Comparison of ENCODE assay signal across 9 cellular contexts in genomic region chrX:100995469-100995868, GRCh38. TPM values are rescaled to one million over a fixed set of nuclear protein-coding genes. Genes with fewer than 3 reads are reported as not detected.
DNase-seq lines count a peak whose midpoint lies in the region; TF ChIP-seq lines count a peak whose summit lies in the region.
"Had no signal": no experiment of that assay in that cellular context is flagged by ENCODE, and none has a peak within 500 bp of the region (broad histone marks: within the 10 kb centered on the region; RNA-seq: fewer than 3 reads in every experiment).

No MANE protein-coding gene starts in this region.

- no peak overlapping the region for H3K23ac ChIP-seq in mesendoderm (ENCODE audit: low read length)

- H3K9me3 ChIP-seq in adipocyte (ENCODE audit: control insufficient read depth, low read length), result peaks cover 12% of the 10 kb centered on the region

- H3K27ac ChIP-seq in mesendoderm (ENCODE audit: low read depth, low read length), result no peak overlapping the region

- H3K36me3 Mint-ChIP-seq in Calu3 (ENCODE audit: insufficient read depth, unreplicated experiment), result no peaks in the 10 kb centered on the region

- intact Hi-C loops in cardiac septum (cut with DNase I), result no loop called here
- intact Hi-C loops in Calu3 (cut with micrococcal nuclease; ENCODE audit: unreplicated experiment), result loop anchor here (10.0 kb wide), 1 partner anchor 101 kb away; no protein-coding TSS in a partner anchor

- no peaks in the 10 kb centered on the region for H3K79me2 ChIP-seq in mesendoderm (ENCODE audit: control insufficient read depth, insufficient read depth, low read length)

- H3K9me3 Mint-ChIP-seq in Calu3 (ENCODE audit: low read depth, unreplicated experiment), result no peaks in the 10 kb centered on the region

- no peak overlapping the region for H3K18ac ChIP-seq in mesendoderm (ENCODE audit: low read length)

- no CpG with 5 or more reads among the region's 5 CpGs for whole genome bisulfite sequencing in mesendoderm (ENCODE audit: extremely low coverage, insufficient coverage, low lambda C conversion rate)

- H3K27me3 ChIP-seq in adipocyte (replicated peaks; ENCODE audit: control insufficient read depth, insufficient read depth, low read length), result no peaks in the 10 kb centered on the region
- no peaks in the 10 kb centered on the region for H3K27me3 ChIP-seq in mesendoderm (ENCODE audit: insufficient read depth, low read length, poor library complexity)

- H3K4ac ChIP-seq in mesendoderm (ENCODE audit: low read depth, low read length), result peak overlapping the region; percentile 36

- H3K27ac Mint-ChIP-seq in Calu3 (ENCODE audit: unreplicated experiment), result no peak overlapping the region

- DNase-seq in AG08395 (ENCODE audit: low spot score) (peak; percentile 60), HK-2 (ENCODE audit: unreplicated experiment) (peak; percentile 52), adipocyte (ENCODE audit: low read depth) (peak; percentile 35), mesendoderm (no peak), cardiac septum (ENCODE audit: low spot score) (no peak), NCI-H1417 (lab: John Stamatoyannopoulos, UW) (no peak), cerebellar nuclear complex (lab: John Stamatoyannopoulos, UW) (no peak), Calu3 (no peak)

- no peak overlapping the region for H4K5ac ChIP-seq in mesendoderm (ENCODE audit: low read length)

- no peaks in the 10 kb centered on the region for H3K79me1 ChIP-seq in mesendoderm (ENCODE audit: low read length)

- H3K4me3 ChIP-seq in adipocyte (ENCODE audit: low read length) (no peak overlapping the region), mesendoderm (ENCODE audit: low read length) (no peak overlapping the region)

- H2BK120ac ChIP-seq in mesendoderm (ENCODE audit: low read depth, low read length), result no peak overlapping the region

- H2AK5ac ChIP-seq in mesendoderm (ENCODE audit: low read length), result no peak overlapping the region

- H3K56ac ChIP-seq in mesendoderm (ENCODE audit: low read length), result no peak overlapping the region

- H3K4me1 Mint-ChIP-seq in Calu3 (ENCODE audit: low read depth, unreplicated experiment), result peaks cover 25% of the 10 kb centered on the region

- no peak overlapping the region for H2BK15ac ChIP-seq in mesendoderm (replicated peaks; ENCODE audit: low read depth)

- no peaks in the 10 kb centered on the region for H3K27me3 Mint-ChIP-seq in Calu3 (ENCODE audit: unreplicated experiment)

- TF ChIP-seq CTCF in Calu3 (IDR thresholded peaks at IDR 0.05; ENCODE audit: unreplicated experiment), result no peak

- H3K36me3 ChIP-seq in adipocyte (ENCODE audit: control insufficient read depth, insufficient read depth, low read length, severe bottlenecking) (no peaks in the 10 kb centered on the region), mesendoderm (ENCODE audit: control insufficient read depth, insufficient read depth, low read length) (no peaks in the 10 kb centered on the region)

- H4K8ac ChIP-seq in mesendoderm (ENCODE audit: low read depth, low read length), result no peak overlapping the region

- H3K4me1 ChIP-seq in adipocyte (ENCODE audit: control insufficient read depth, insufficient read depth, low read length) (no peaks in the 10 kb centered on the region), mesendoderm (ENCODE audit: control insufficient read depth, low read depth, low read length) (no peaks in the 10 kb centered on the region)

- H3K9ac ChIP-seq in adipocyte (ENCODE audit: low read length), result no peak overlapping the region
- no peak overlapping the region for H3K9ac ChIP-seq in mesendoderm (ENCODE audit: low read length)

- CTCF ChIA-PET in Calu3 (lab: Charles Lee), result no interaction called here

- H2BK5ac ChIP-seq in mesendoderm (ENCODE audit: low read length), result no peak overlapping the region

- no peak overlapping the region for H3K4me2 ChIP-seq in mesendoderm (ENCODE audit: low read length)

- BruUV-seq in Calu3 (replicated peaks; lab: Mats Ljungman, UMichigan), result no TSS peak

- no peak overlapping the region for H3K4me3 Mint-ChIP-seq in Calu3 (ENCODE audit: low read depth, unreplicated experiment)

RNA-seq across cellular contexts. Expression of gene ARL13A, which starts 26.0 kb away (rescaled TPM):
- not detected for polyA plus RNA-seq in mesendoderm (2013, experiment 1 of 2)
- not detected for polyA plus RNA-seq in mesendoderm (2013, experiment 2 of 2)
- not detected for total RNA-seq in cardiac septum
- not detected in 2 replicates for total RNA-seq in Calu3 (2022)
- total RNA-seq: T-helper 2 cell treated with Interferon-gamma antibody and Interleukin-4, amounts not matched to agents 100 ng/mL and 5 ng/mL, for 36 hours had no signal

RNA-seq across cellular contexts. Expression of gene TRMT2B, which starts 56.4 kb away (rescaled TPM):
- 7.0 TPM for polyA plus RNA-seq in mesendoderm (2013, experiment 1 of 2)
- polyA plus RNA-seq in mesendoderm (2013, experiment 2 of 2), result 7.1 TPM
- total RNA-seq in cardiac septum, result 14.1 TPM
- total RNA-seq in Calu3 (2022), result 16.7 and 18.5 TPM in 2 replicates

Comparison
In these comparisons a context has a peak if more than half of its experiments do, and no peak if none do; other contexts are left out.
1. DNase-seq: peak in AG08395 (single experiment), HK-2 (single experiment) and adipocyte (single experiment); none in mesendoderm (single experiment), cardiac septum (single experiment), NCI-H1417 (0 of 3), cerebellar nuclear complex (0 of 2) and Calu3 (single experiment).